Comparison of ENCODE assay signal across 1 cellular context in the genomic region with DNA sequence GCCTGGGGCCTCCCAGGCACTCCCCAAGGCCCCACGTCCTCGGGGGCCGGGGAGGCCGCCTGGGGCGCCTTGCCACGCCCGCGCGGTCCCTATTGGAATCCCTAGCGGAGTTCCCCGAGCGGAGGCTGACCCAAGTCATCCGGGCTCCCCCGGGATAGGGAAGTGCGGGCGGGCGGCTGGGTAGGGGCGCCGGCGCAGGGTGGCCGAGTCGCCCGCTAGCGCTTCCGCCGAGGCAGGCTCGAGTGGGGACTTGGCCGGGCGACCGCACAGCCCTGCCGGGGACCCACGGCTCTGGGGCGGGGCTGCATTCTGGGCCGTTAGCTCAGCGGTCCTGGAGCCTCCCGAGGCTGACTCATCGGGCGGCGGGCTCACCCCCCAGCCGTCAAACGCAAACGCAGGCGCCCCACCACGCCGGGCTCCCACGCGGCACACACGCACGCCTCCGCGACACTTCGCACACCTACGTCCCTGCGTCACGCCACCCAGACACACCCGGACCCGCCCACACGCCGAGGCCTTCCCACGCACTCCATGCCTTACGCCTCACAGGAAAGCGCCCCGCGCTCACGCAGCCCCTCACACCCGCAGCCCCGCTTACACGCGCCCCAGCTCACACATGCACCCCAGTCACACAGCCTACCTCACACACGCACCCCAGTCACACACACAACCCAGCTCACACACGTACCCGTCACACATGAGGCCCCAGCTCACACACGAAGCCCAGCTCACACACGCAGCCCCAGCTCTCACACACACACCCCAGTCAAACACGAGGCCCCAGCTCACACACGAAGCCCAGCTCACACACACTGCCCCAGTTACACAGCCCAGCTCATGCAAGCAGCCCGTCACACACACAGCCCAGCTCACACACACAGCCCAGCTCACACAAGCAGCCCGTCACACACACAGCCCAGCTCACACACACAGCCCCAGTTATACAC.
TF ChIP-seq lines count a peak whose summit lies in the region.

No MANE protein-coding gene starts in this region.

TF ChIP-seq in endothelial cell of umbilical vein, 7 proteins besides CTCF, POLR2A, EP300 and RAD21 (continued from another document):
- no peak for TF ChIP-seq EZH2 (IDR thresholded peaks at IDR 0.05; ENCODE audit: borderline replicate concordance, low read depth, low read length, severe bottlenecking)
- TF ChIP-seq, protein P1, sequence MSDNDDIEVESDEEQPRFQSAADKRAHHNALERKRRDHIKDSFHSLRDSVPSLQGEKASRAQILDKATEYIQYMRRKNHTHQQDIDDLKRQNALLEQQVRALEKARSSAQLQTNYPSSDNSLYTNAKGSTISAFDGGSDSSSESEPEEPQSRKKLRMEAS (IDR thresholded peaks at IDR 0.05; ENCODE audit: insufficient read depth, insufficient read length): peak; percentile 50
- peak; percentile 78 for TF ChIP-seq FOS (IDR thresholded peaks at IDR 0.05; ENCODE audit: borderline replicate concordance, insufficient read depth, low read length)
TF ChIP-seq in endothelial cell of umbilical vein: peak in this region for 3.
